In the genomic region with DNA sequence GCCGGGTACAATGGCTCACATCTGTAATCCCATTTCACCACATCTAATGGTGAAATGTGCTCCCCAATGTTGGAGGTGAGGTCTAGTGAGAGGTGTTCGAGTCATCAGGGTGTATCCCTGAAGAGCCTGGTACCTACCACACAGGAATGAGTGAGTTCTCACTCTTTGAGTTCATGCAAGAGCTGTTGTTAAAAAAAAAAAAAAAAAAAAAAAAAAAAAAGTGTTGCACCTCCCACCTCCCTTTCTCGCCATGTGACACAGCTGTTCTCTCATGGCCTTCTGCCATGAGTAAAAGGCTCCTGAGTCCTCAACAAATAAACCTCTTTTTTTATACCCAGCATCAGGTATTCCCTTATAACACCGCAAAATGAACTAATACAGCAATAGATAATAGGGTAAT, we compare ENCODE assay signal across 15 cellular contexts.
"Had no signal": no experiment of that assay in that cellular context is flagged by ENCODE, and none has a peak within 500 bp of the region (broad histone marks: within the 10 kb centered on the region; RNA-seq: fewer than 3 reads in every experiment).

No MANE protein-coding gene starts in this region.

- H3K36me3 ChIP-seq: adrenal gland had no signal

- H3K27me3 ChIP-seq: adrenal gland, body of pancreas, pancreas, testis, upper lobe of right lung had no signal

- ATAC-seq: activated CD8-positive, alpha-beta T cell treated with anti-CD3 and anti-CD28 coated beads, Interleukin-2, amount 10 ng/mL, durations not matched to agents 7 days and 5 days; body of pancreas; effector memory CD8-positive, alpha-beta T cell; pancreas; upper lobe of right lung had no signal

- H3K4me1 ChIP-seq: adrenal gland, body of pancreas, pancreas, testis, upper lobe of right lung had no signal

- H3K27ac ChIP-seq: adrenal gland, body of pancreas, pancreas, testis, upper lobe of right lung, WERI-Rb-1 had no signal

- DNase-seq: activated CD4-positive, alpha-beta T cell treated with anti-CD3 and anti-CD28 coated beads for 48 hours; activated CD8-positive, alpha-beta memory T cell treated with anti-CD3 and anti-CD28 coated beads, Interleukin-2, amount 50 U/mL, for 48 hours; activated CD8-positive, alpha-beta T cell treated with anti-CD3 and anti-CD28 coated beads, Interleukin-2, amount 10 ng/mL, durations not matched to agents 7 days and 5 days; activated naive CD4-positive, alpha-beta T cell; adrenal gland; body of pancreas; cerebellar nuclear complex; effector memory CD8-positive, alpha-beta T cell; pancreas; stimulated activated CD4-positive, alpha-beta T cell treated with anti-CD3 and anti-CD28 coated beads, Interleukin-4, amount 100 ng/mL, for 1 hour; stimulated activated CD8-positive, alpha-beta memory T cell treated with anti-CD3 and anti-CD28 coated beads, Interleukin-4, amount 100 ng/mL, for 48 hours; T1000; testis; upper lobe of right lung; WERI-Rb-1 had no signal

- H3K4me3 ChIP-seq: adrenal gland, body of pancreas, pancreas, testis, upper lobe of right lung had no signal

- H3K9me3 ChIP-seq: adrenal gland, body of pancreas, testis, upper lobe of right lung had no signal
